ENCODE assay signal across 8 cellular contexts in the genomic region with DNA sequence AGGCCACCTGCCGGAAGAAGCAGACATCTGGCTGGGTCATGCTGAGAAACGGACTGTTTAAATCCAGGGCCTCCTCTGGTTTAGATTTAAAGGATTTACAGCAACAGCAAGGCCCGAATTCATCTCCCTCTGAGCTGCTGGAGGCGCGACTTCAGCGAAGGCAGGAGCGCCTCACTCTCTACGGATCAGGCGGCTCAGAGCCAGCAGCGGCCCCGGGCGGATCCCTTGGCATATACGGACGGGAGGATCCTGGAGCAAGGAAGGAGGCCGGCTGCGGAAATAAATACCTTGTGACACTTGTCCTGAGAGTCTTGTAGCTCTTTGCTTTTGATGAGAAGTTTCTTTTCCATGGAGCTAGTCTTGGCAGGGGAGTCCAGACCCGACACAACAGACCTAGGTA.
"Had no signal": no experiment of that assay in that cellular context is flagged by ENCODE, and none has a peak within 500 bp of the region (broad histone marks: within the 10 kb centered on the region; RNA-seq: fewer than 3 reads in every experiment).

No MANE protein-coding gene starts in this region.

- H3K27ac Mint-ChIP-seq: IgD-negative memory B cell had no signal

- ATAC-seq: HepG2, K562 had no signal

- DNase-seq: IMR-90, KBM-7, KG1 had no signal

- H3K4me3 Mint-ChIP-seq: IgD-negative memory B cell had no signal

- H3K27me3 Mint-ChIP-seq: IgD-negative memory B cell had no signal

- H3K27ac ChIP-seq: HL-60, KMS-11 had no signal

- H3K4me3 ChIP-seq: K562 had no signal
